Comparison of ENCODE assay signal across 9 cellular contexts in the genomic region with DNA sequence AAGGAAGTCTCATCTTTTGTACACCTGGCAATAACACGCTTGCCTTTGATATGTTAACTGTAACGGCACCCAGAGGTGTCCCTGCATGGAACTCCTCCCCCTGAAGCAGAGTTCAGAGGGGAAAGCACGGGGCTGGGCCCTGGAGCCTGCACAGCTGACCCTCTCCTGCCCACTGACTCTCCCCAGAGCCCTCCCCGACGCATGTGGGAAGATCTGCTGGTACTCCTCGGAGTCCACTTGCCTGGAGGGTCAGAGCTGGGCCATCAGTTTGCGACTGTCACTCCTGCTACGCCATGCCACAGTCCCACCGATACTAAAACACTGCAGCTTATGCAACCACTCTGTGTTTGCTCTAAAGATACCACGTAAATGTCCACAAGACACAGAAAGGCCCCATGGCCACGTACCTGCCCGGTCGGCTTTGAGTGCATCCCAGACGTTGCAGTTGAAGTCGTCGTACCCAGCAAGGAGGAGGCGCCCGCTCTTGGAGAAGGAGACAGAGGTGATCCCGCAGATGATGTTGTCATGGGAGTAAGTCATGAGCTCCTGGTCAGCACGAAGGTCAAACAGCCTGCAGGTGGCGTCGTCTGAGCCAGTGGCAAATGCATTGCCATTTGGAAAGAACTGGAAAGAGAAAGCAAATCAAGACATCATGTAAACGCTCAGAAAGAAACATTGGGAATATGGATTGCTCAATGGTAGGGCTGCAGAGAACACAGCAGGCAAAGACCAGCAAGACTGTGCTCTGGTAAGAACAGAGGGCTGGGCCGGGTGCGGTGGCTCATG. TPM values are rescaled to one million over a fixed set of nuclear protein-coding genes. Genes with fewer than 3 reads are reported as not detected.
DNase-seq lines count a peak whose midpoint lies in the region; ATAC-seq and TF ChIP-seq lines count a peak whose summit lies in the region.
"Had no signal": no experiment of that assay in that cellular context is flagged by ENCODE, and none has a peak within 500 bp of the region (broad histone marks: within the 10 kb centered on the region; RNA-seq: fewer than 3 reads in every experiment).

No MANE protein-coding gene starts in this region.

- H3K27ac ChIP-seq in OCI-LY7 (ENCODE audit: low read depth, low read length, poor library complexity, severe bottlenecking), result peak overlapping the region; percentile 36

- no peak overlapping the region for H3K4me3 Mint-ChIP-seq in activated naive CD4-positive, alpha-beta T cell treated with anti-CD3 and anti-CD28 coated beads, Interleukin-2, amount 10 ng/mL, durations not matched to agents 7 days and 5 days
- no peak overlapping the region for H3K4me3 Mint-ChIP-seq in stimulated activated naive B cell treated with anti-CD40 and anti-IgM and Interleukin-4, amounts not matched to agents 10 μg/mL and 1 μg/mL and 100 μg/mL, for 72 hours

- intact Hi-C loops in OCI-LY7 (cut with micrococcal nuclease; ENCODE audit: unreplicated experiment) (no loop called here), posterior vena cava (cut with DNase I) (loop anchor here in 1 of 2 donors (10.0 kb wide), 1 partner anchor 106 kb away; the partner anchor contains the start of gene GNB1)

- H3K36me3 Mint-ChIP-seq in activated naive CD4-positive, alpha-beta T cell treated with anti-CD3 and anti-CD28 coated beads, Interleukin-2, amount 10 ng/mL, durations not matched to agents 7 days and 5 days, result peaks cover 70% of the 10 kb centered on the region
- peaks cover 43 to 65% of the 10 kb centered on the region in 2 donors for H3K36me3 Mint-ChIP-seq in stimulated activated naive B cell treated with anti-CD40 and anti-IgM and Interleukin-4, amounts not matched to agents 10 μg/mL and 1 μg/mL and 100 μg/mL, for 72 hours

- H4K20me1 ChIP-seq in OCI-LY7 (ENCODE audit: insufficient read depth, low read length), result no peaks in the 10 kb centered on the region

- no peaks in the 10 kb centered on the region for H3K9me2 ChIP-seq in OCI-LY7 (ENCODE audit: insufficient read depth, low read length)

- CTCF ChIA-PET in activated naive CD4-positive, alpha-beta T cell treated with anti-CD3 and anti-CD28 coated beads, Interleukin-2, amount 10 ng/mL, durations not matched to agents 7 days and 5 days (lab: Charles Lee), result interaction anchor here (1.0 to 2.3 kb wide), 3 partner anchors 13 to 119 kb away, joined by 3 to 13 read pairs (median 3); no protein-coding TSS in a partner anchor
- CTCF ChIA-PET in OCI-LY7 (lab: Charles Lee; ENCODE audit: unreplicated experiment), result interaction anchor here (0.9 to 1.5 kb wide), 2 partner anchors 9 to 117 kb away, joined by 3 read pairs; no protein-coding TSS in a partner anchor

- peaks cover 6% of the 10 kb centered on the region for H3K4me1 ChIP-seq in OCI-LY7 (ENCODE audit: insufficient read depth, low read length, poor library complexity, severe bottlenecking)

- POLR2A ChIA-PET in OCI-LY7 (lab: Charles Lee), result interaction anchor here (0.7 kb wide), 2 partner anchors 21 to 108 kb away, joined by 3 read pairs; no protein-coding TSS in a partner anchor

- H3K27ac Mint-ChIP-seq in activated naive CD4-positive, alpha-beta T cell treated with anti-CD3 and anti-CD28 coated beads, Interleukin-2, amount 10 ng/mL, durations not matched to agents 7 days and 5 days, result peak overlapping the region; percentile 19
- peak overlapping the region; percentile 51 for H3K27ac Mint-ChIP-seq in stimulated activated naive B cell treated with anti-CD40 and anti-IgM and Interleukin-4, amounts not matched to agents 10 μg/mL and 1 μg/mL and 100 μg/mL, for 72 hours

- H3K4me3 ChIP-seq in OCI-LY7 (ENCODE audit: low read depth, low read length, poor library complexity, severe bottlenecking) (no peak overlapping the region), fibroblast of mammary gland (ENCODE audit: control insufficient read depth, low read depth, low read length) (no peak overlapping the region)

- no peaks in the 10 kb centered on the region for H3K27me3 Mint-ChIP-seq in activated naive CD4-positive, alpha-beta T cell treated with anti-CD3 and anti-CD28 coated beads, Interleukin-2, amount 10 ng/mL, durations not matched to agents 7 days and 5 days
- H3K27me3 Mint-ChIP-seq in stimulated activated naive B cell treated with anti-CD40 and anti-IgM and Interleukin-4, amounts not matched to agents 10 μg/mL and 1 μg/mL and 100 μg/mL, for 72 hours, result no peaks in the 10 kb centered on the region

- no peaks in the 10 kb centered on the region for H3K79me2 ChIP-seq in OCI-LY7 (ENCODE audit: insufficient read depth, low read depth, low read length)

- peak; percentile 80 for TF ChIP-seq CTCF in OCI-LY7 (conservative IDR thresholded peaks at IDR 0.05; ENCODE audit: low read length)
- peak; percentile 37 for TF ChIP-seq CTCF in fibroblast of mammary gland (conservative IDR thresholded peaks at IDR 0.05; ENCODE audit: control insufficient read depth, insufficient read depth, low read depth, low read length)

- ATAC-seq in stimulated activated naive B cell treated with anti-CD40 and anti-IgM and Interleukin-4, amounts not matched to agents 10 μg/mL and 1 μg/mL and 100 μg/mL, for 72 hours (replicated peaks), result no peak
- ATAC-seq in GM19351 (IDR thresholded peaks at IDR 0.05; ENCODE audit: unreplicated experiment), result no peak
- no peak for ATAC-seq in HG03439 (IDR thresholded peaks at IDR 0.05; ENCODE audit: unreplicated experiment)

- peaks cover 92% of the 10 kb centered on the region for H3K36me3 ChIP-seq in OCI-LY7 (ENCODE audit: insufficient read depth, low read length)

- no TSS peak for BruUV-seq in OCI-LY7 (replicated peaks; lab: Mats Ljungman, UMichigan)

- H3K4me2 ChIP-seq in OCI-LY7 (ENCODE audit: low read length), result no peak overlapping the region

- no peaks in the 10 kb centered on the region for H3K9me3 ChIP-seq in OCI-LY7 (ENCODE audit: low read length)

- H3K4me1 Mint-ChIP-seq in activated naive CD4-positive, alpha-beta T cell treated with anti-CD3 and anti-CD28 coated beads, Interleukin-2, amount 10 ng/mL, durations not matched to agents 7 days and 5 days, result peaks cover 3% of the 10 kb centered on the region
- peaks cover 12 to 20% of the 10 kb centered on the region in 2 donors for H3K4me1 Mint-ChIP-seq in stimulated activated naive B cell treated with anti-CD40 and anti-IgM and Interleukin-4, amounts not matched to agents 10 μg/mL and 1 μg/mL and 100 μg/mL, for 72 hours

- DNase-seq in activated naive CD4-positive, alpha-beta T cell treated with anti-CD3 and anti-CD28 coated beads, Interleukin-2, amount 10 ng/mL, durations not matched to agents 7 days and 5 days, result peak; percentile 48
- DNase-seq in activated naive CD4-positive, alpha-beta T cell treated with anti-CD3 and anti-CD28 coated beads, Interleukin-2, amount 50 U/mL, for 16 hours, result no peak
- DNase-seq in OCI-LY7 (ENCODE audit: low spot score) (peak; percentile 45), fibroblast of mammary gland (ENCODE audit: low read depth) (peak; percentile 62), posterior vena cava (ENCODE audit: low spot score) (no peak)
- no peak for DNase-seq in stimulated activated naive B cell treated with anti-CD40 and anti-IgM and Interleukin-4, amounts not matched to agents 10 μg/mL and 1 μg/mL and 100 μg/mL, for 72 hours
- DNase-seq: NCI-H146 had no signal

- H3K9me3 Mint-ChIP-seq in activated naive CD4-positive, alpha-beta T cell treated with anti-CD3 and anti-CD28 coated beads, Interleukin-2, amount 10 ng/mL, durations not matched to agents 7 days and 5 days, result no peaks in the 10 kb centered on the region
- no peaks in the 10 kb centered on the region for H3K9me3 Mint-ChIP-seq in stimulated activated naive B cell treated with anti-CD40 and anti-IgM and Interleukin-4, amounts not matched to agents 10 μg/mL and 1 μg/mL and 100 μg/mL, for 72 hours

- no peak overlapping the region for H2AFZ ChIP-seq in OCI-LY7 (ENCODE audit: low read length)

RNA-seq across cellular contexts. Expression of gene NADK, which starts 10.6 kb away (rescaled TPM):
- 144 and 156 TPM in 2 replicates for total RNA-seq in OCI-LY7 (2014; rRNA removed; shearing (Covaris generic))
- total RNA-seq in OCI-LY7 (2022) (173 and 184 TPM in 2 replicates), posterior vena cava (10 to 100 TPM; 60.0 to 63.5 TPM)

Comparison
In these comparisons a context has a peak if more than half of its experiments do, and no peak if none do; other contexts are left out.
1. DNase-seq: peak in activated naive CD4-positive, alpha-beta T cell treated with anti-CD3 and anti-CD28 coated beads, Interleukin-2, amount 10 ng/mL, durations not matched to agents 7 days and 5 days (single experiment), OCI-LY7 (single experiment) and fibroblast of mammary gland (single experiment); none in activated naive CD4-positive, alpha-beta T cell treated with anti-CD3 and anti-CD28 coated beads, Interleukin-2, amount 50 U/mL, for 16 hours (single experiment), stimulated activated naive B cell treated with anti-CD40 and anti-IgM and Interleukin-4, amounts not matched to agents 10 μg/mL and 1 μg/mL and 100 μg/mL, for 72 hours (single experiment) and posterior vena cava (single experiment).